In the genomic region with DNA sequence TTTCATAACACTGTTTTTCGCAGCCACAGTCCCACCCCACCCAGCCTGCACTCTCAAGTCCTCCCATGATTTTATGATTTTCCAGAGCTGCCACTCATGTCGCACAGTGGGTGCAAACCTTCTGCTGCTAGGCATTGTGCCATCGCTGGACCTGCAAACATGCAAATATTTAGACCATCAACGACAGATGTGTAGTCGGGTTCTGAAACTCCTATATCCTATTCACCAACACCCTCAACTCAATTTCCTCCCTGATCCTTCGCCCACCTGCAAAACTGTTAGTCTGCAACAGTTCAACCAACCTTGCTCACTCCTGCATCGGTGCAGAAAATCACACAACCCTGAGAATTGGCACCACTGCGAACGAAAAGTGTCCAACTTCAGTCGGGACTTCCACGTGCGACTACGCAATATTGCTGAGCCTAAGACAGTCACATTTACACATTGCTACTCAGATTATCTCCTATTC, we compare ENCODE assay signal across 7 cellular contexts. TPM values are rescaled to one million over a fixed set of nuclear protein-coding genes. Genes with fewer than 3 reads are reported as not detected.
A peak's percentile ranks its signal among the peaks of the same experiment; 100 is the strongest.
DNase-seq lines count a peak whose midpoint lies in the region; ATAC-seq, FAIRE-seq and TF ChIP-seq lines count a peak whose summit lies in the region.

No MANE protein-coding gene starts in this region.

- H3K4me3 ChIP-seq in ovary, result peak overlapping the region; percentile 70

- H3K36me3 Mint-ChIP-seq in activated CD8-positive, alpha-beta T cell treated with anti-CD3 and anti-CD28 coated beads, Interleukin-2, amount 10 ng/mL, durations not matched to agents 7 days and 5 days (ENCODE audit: low read depth), result no peaks in the 10 kb centered on the region

- H3K9me3 Mint-ChIP-seq in activated CD8-positive, alpha-beta T cell treated with anti-CD3 and anti-CD28 coated beads, Interleukin-2, amount 10 ng/mL, durations not matched to agents 7 days and 5 days (ENCODE audit: insufficient read depth), result no peaks in the 10 kb centered on the region

- WGBS in ovary, 3 donors, result 0 to 3% (median 1%) methylated on average over 13 of the region's 13 CpGs

- no peak overlapping the region for H3K27ac ChIP-seq in ovary

- no peaks in the 10 kb centered on the region for H3K27me3 ChIP-seq in ovary

- FAIRE-seq in GM12892 (lab: Jason Lieb, UNC), result peak; percentile 50

- DNase-seq in GM12892 (ENCODE audit: insufficient read length) (no peak), HUDEP-2 (lab: John Stamatoyannopoulos, UW; ENCODE audit: unreplicated experiment in 76 of 76) (peak in 47 of 76 experiments; percentile 10 to 67 (median 31)), foreskin melanocyte (peak; percentile 11), ovary (peak in 4 of 5 donors; percentile 20 to 52 (median 44)), islet precursor cell (no peak)
- DNase-seq in activated CD8-positive, alpha-beta T cell treated with anti-CD3 and anti-CD28 coated beads, Interleukin-2, amount 10 ng/mL, durations not matched to agents 7 days and 5 days, result peak; percentile 30

- H3K36me3 ChIP-seq in ovary, result no peaks in the 10 kb centered on the region

- H3K27me3 Mint-ChIP-seq in activated CD8-positive, alpha-beta T cell treated with anti-CD3 and anti-CD28 coated beads, Interleukin-2, amount 10 ng/mL, durations not matched to agents 7 days and 5 days (ENCODE audit: low read depth), result peaks cover 8% of the 10 kb centered on the region

- CTCF ChIA-PET in activated CD8-positive, alpha-beta T cell treated with anti-CD3 and anti-CD28 coated beads, Interleukin-2, amount 10 ng/mL, durations not matched to agents 7 days and 5 days (lab: Charles Lee), result interaction anchor here (1.1 to 2.9 kb wide), 2 partner anchors 31 to 549 kb away, joined by 4 to 9 read pairs; no protein-coding TSS in a partner anchor

- H3K4me3 Mint-ChIP-seq in activated CD8-positive, alpha-beta T cell treated with anti-CD3 and anti-CD28 coated beads, Interleukin-2, amount 10 ng/mL, durations not matched to agents 7 days and 5 days, result peak overlapping the region; percentile 98

- H3K4me1 ChIP-seq in ovary (ENCODE audit: insufficient read depth), result peaks cover 2% of the 10 kb centered on the region

- no peaks in the 10 kb centered on the region for H3K9me3 ChIP-seq in ovary

- ATAC-seq in activated CD8-positive, alpha-beta T cell treated with anti-CD3 and anti-CD28 coated beads, Interleukin-2, amount 10 ng/mL, durations not matched to agents 7 days and 5 days, result no peak
- no peak for ATAC-seq in GM19324 (IDR thresholded peaks at IDR 0.05; ENCODE audit: low FRiP score, unreplicated experiment)

- peaks cover 20% of the 10 kb centered on the region for H3K4me1 Mint-ChIP-seq in activated CD8-positive, alpha-beta T cell treated with anti-CD3 and anti-CD28 coated beads, Interleukin-2, amount 10 ng/mL, durations not matched to agents 7 days and 5 days (ENCODE audit: low read depth)

- H3K27ac Mint-ChIP-seq in activated CD8-positive, alpha-beta T cell treated with anti-CD3 and anti-CD28 coated beads, Interleukin-2, amount 10 ng/mL, durations not matched to agents 7 days and 5 days, result peak overlapping the region; percentile 99

- intact Hi-C loops in ovary (cut with DNase I), result no loop called here

- no peak for TF ChIP-seq POLR2A in GM12892 (IDR thresholded peaks at IDR 0.05; ENCODE audit: low read depth, low read length)
- no peak for TF ChIP-seq POLR2A in ovary (IDR thresholded peaks at IDR 0.05)

- no peak for TF ChIP-seq CTCF in ovary (IDR thresholded peaks at IDR 0.05)

- TF ChIP-seq EP300 in ovary (IDR thresholded peaks at IDR 0.05), result no peak

- POLR2A ChIA-PET in activated CD8-positive, alpha-beta T cell treated with anti-CD3 and anti-CD28 coated beads, Interleukin-2, amount 10 ng/mL, durations not matched to agents 7 days and 5 days (lab: Charles Lee), result interaction anchor here (1.3 to 1.5 kb wide), 2 partner anchors 139 to 330 kb away, joined by 4 to 7 read pairs; a partner anchor contains a TSS

RNA-seq across cellular contexts. Expression of a gene that starts 0.9 kb away (rescaled TPM):
- polyA plus RNA-seq in GM12892 (2012; ENCODE audit: missing spikeins), result 11.1 TPM
- 10 to 100 TPM; 13.9 to 15.6 TPM for total RNA-seq in activated CD8-positive, alpha-beta T cell treated with anti-CD3 and anti-CD28 coated beads, Interleukin-2, amount 10 ng/mL, durations not matched to agents 7 days and 5 days
- total RNA-seq in ovary, result 10 to 100 TPM in 6 of 7 donors, 1 to 10 TPM in 1; 9.4 to 18.5 (median 15.5) TPM
- polyA plus RNA-seq in ovary, result 10 to 100 TPM in 1 of 2 donors, 1 to 10 TPM in 1; 6.1 to 11.4 TPM

RNA-seq across cellular contexts. Expression of a gene that starts 24.7 kb away (rescaled TPM):
- not detected for polyA plus RNA-seq in GM12892 (2012; ENCODE audit: missing spikeins)
- total RNA-seq in activated CD8-positive, alpha-beta T cell treated with anti-CD3 and anti-CD28 coated beads, Interleukin-2, amount 10 ng/mL, durations not matched to agents 7 days and 5 days, result not detected
- total RNA-seq in ovary, result 10 to 100 TPM in 1 of 7 donors, 1 to 10 TPM in 6; 4.2 to 14.9 (median 7.9) TPM
- polyA plus RNA-seq in ovary, result 1 to 10 TPM; 3.7 to 4.8 TPM

Comparison
In these comparisons a context has a peak if more than half of its experiments do, and no peak if none do; other contexts are left out.
1. DNase-seq: peak in HUDEP-2 (47 of 76), activated CD8-positive, alpha-beta T cell treated with anti-CD3 and anti-CD28 coated beads, Interleukin-2, amount 10 ng/mL, durations not matched to agents 7 days and 5 days (single experiment), foreskin melanocyte (single experiment) and ovary (4 of 5); none in GM12892 (single experiment) and islet precursor cell (single experiment).
2. RNA of a gene that starts 24.7 kb away (total RNA-seq): 4.2 to 14.9 TPM in ovary; not detected in activated CD8-positive, alpha-beta T cell treated with anti-CD3 and anti-CD28 coated beads, Interleukin-2, amount 10 ng/mL, durations not matched to agents 7 days and 5 days; every median in the first group is over 4 times any median in the second.